Comparison of ENCODE assay signal across 10 cellular contexts in the genomic region with DNA sequence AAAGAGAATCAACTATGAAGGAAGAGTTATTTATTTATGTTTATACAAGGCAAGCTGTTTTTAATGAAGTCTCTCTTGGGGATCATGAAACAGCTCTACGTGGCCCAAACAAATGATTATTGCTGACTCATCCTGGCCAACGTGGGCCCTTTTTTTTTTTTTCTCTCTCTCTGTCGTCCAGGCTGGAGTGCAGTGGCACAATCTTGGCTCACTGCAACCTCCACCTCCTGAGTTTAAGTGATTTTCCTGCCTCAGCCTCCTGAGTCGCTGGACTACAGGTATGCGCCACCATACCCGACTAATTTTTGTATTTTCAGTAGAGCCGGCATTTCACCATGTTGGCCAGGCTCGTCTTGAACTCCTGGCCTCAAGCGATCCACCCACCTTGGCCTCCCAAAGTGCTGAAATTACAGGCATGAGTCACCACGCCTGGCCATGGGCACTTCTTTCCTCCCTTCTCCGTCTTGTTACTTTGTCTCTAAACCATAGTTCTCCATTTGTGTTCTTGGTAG.
A peak's percentile ranks its signal among the peaks of the same experiment; 100 is the strongest.
DNase-seq lines count a peak whose midpoint lies in the region; ATAC-seq lines count a peak whose summit lies in the region.
"Had no signal": no experiment of that assay in that cellular context is flagged by ENCODE, and none has a peak within 500 bp of the region (broad histone marks: within the 10 kb centered on the region; RNA-seq: fewer than 3 reads in every experiment).

No MANE protein-coding gene starts in this region.

- peak overlapping the region; percentile 18 for H2BK120ac ChIP-seq in trophoblast cell (ENCODE audit: insufficient read depth, low read length, poor library complexity)

- no peaks in the 10 kb centered on the region for H3K27me3 ChIP-seq in MG63
- H3K27me3 ChIP-seq in trophoblast cell (ENCODE audit: insufficient read depth, low read length): no peaks in the 10 kb centered on the region
- H3K27me3 ChIP-seq in CD8-positive, alpha-beta memory T cell (ENCODE audit: insufficient read depth, low read length, poor library complexity, severe bottlenecking): no peaks in the 10 kb centered on the region

- H3K23ac ChIP-seq in trophoblast cell (ENCODE audit: low read length): no peak overlapping the region

- no peak for ATAC-seq in activated T-helper 17 cell treated with anti-CD3 and anti-CD28 coated beads, Interleukin-2, amount 50 U/mL, for 72 hours (replicated peaks)

- no peaks in the 10 kb centered on the region for H3K36me3 ChIP-seq in MG63
- H3K36me3 ChIP-seq in trophoblast cell (ENCODE audit: control insufficient read depth in 1 of 2, insufficient read depth in 2 of 2, low read length in 2 of 2): no peaks in the 10 kb centered on the region
- H3K36me3 ChIP-seq in CD8-positive, alpha-beta memory T cell (ENCODE audit: insufficient read depth, low read length): no peaks in the 10 kb centered on the region

- no peak overlapping the region for H3K14ac ChIP-seq in trophoblast cell (ENCODE audit: low read length)

- no peak overlapping the region for H3K27ac ChIP-seq in trophoblast cell (ENCODE audit: low read depth, low read length)
- H3K27ac ChIP-seq in CD8-positive, alpha-beta memory T cell (ENCODE audit: low read depth, low read length): no peak overlapping the region

- H3K27me3 Mint-ChIP-seq in activated T-helper 17 cell treated with anti-CD3 and anti-CD28 coated beads, Interleukin-2, amount 50 U/mL, for 72 hours: no peaks in the 10 kb centered on the region
- H3K27me3 Mint-ChIP-seq in CD8-positive, alpha-beta memory T cell: no peaks in the 10 kb centered on the region

- CTCF ChIA-PET in CD8-positive, alpha-beta memory T cell (lab: Charles Lee): interaction anchor here (0.7 kb wide), 1 partner anchor 10 kb away, joined by 3 read pairs; no protein-coding TSS in a partner anchor

- POLR2A ChIA-PET in CD8-positive, alpha-beta memory T cell (lab: Charles Lee): no interaction called here

- H2AK5ac ChIP-seq in trophoblast cell (ENCODE audit: low read length): no peak overlapping the region

- no peak overlapping the region for H2AFZ ChIP-seq in trophoblast cell (ENCODE audit: insufficient read depth, low read length, poor library complexity)

- H4K91ac ChIP-seq in trophoblast cell (ENCODE audit: low read depth, low read length): no peak overlapping the region

- peaks cover 1% of the 10 kb centered on the region for H3K79me1 ChIP-seq in trophoblast cell (ENCODE audit: low read length)

- H3K36me3 Mint-ChIP-seq in activated T-helper 17 cell treated with anti-CD3 and anti-CD28 coated beads, Interleukin-2, amount 50 U/mL, for 72 hours (ENCODE audit: low read depth): no peaks in the 10 kb centered on the region
- no peaks in the 10 kb centered on the region for H3K36me3 Mint-ChIP-seq in CD8-positive, alpha-beta memory T cell

- peaks cover 6 to 12% of the 10 kb centered on the region in 2 experiments for H3K4me1 ChIP-seq in trophoblast cell (ENCODE audit: control insufficient read depth in 1 of 2, insufficient read depth in 2 of 2, low read length in 2 of 2)
- no peaks in the 10 kb centered on the region for H3K4me1 ChIP-seq in CD8-positive, alpha-beta memory T cell (ENCODE audit: insufficient read depth, low read length)

- no peak overlapping the region for H4K12ac ChIP-seq in trophoblast cell (ENCODE audit: low read depth, low read length)

- H3K4me2 ChIP-seq in trophoblast cell (ENCODE audit: low read length): no peak overlapping the region

- WGBS in trophoblast cell (ENCODE audit: extremely low coverage, insufficient coverage, insufficient read length): no CpG with 5 or more reads among the region's 11 CpGs

- H3K9me3 Mint-ChIP-seq in activated T-helper 17 cell treated with anti-CD3 and anti-CD28 coated beads, Interleukin-2, amount 50 U/mL, for 72 hours: peaks cover 8% of the 10 kb centered on the region
- H3K9me3 Mint-ChIP-seq in CD8-positive, alpha-beta memory T cell: peaks cover 0 to 17% (median 5%) of the 10 kb centered on the region in 5 donors

- no peak overlapping the region for H3K4me3 Mint-ChIP-seq in activated T-helper 17 cell treated with anti-CD3 and anti-CD28 coated beads, Interleukin-2, amount 50 U/mL, for 72 hours
- no peak overlapping the region for H3K4me3 Mint-ChIP-seq in CD8-positive, alpha-beta memory T cell
- H3K4me3 Mint-ChIP-seq: activated naive CD4-positive, alpha-beta T cell treated with anti-CD3 and anti-CD28 coated beads for 36 hours had no signal

- DNase-seq in EL (peak; percentile 68), MG63 (peak; percentile 75), astrocyte of the hippocampus (ENCODE audit: low read depth, low spot score) (peak; percentile 22), trophoblast cell (peak; percentile 53 to 57), A172 (ENCODE audit: low spot score) (no peak)
- no peak for DNase-seq in CD8-positive, alpha-beta memory T cell
- DNase-seq: activated naive CD4-positive, alpha-beta T cell treated with anti-CD3 and anti-CD28 coated beads for 36 hours; NCI-H774; stimulated activated CD4-positive, alpha-beta T cell treated with anti-CD3 and anti-CD28 coated beads, Interleukin-1b, Interleukin-23, amount 100 ng/mL, for 48 hours had no signal

- H3K18ac ChIP-seq in trophoblast cell (ENCODE audit: low read length): no peak overlapping the region

- H2BK5ac ChIP-seq in trophoblast cell (ENCODE audit: low read depth, low read length, poor library complexity): no peak overlapping the region

- peak overlapping the region; percentile 47 for H2BK12ac ChIP-seq in trophoblast cell (ENCODE audit: low read length)

- no peak overlapping the region for H3K27ac Mint-ChIP-seq in activated T-helper 17 cell treated with anti-CD3 and anti-CD28 coated beads, Interleukin-2, amount 50 U/mL, for 72 hours
- H3K27ac Mint-ChIP-seq in CD8-positive, alpha-beta memory T cell: no peak overlapping the region
- H3K27ac Mint-ChIP-seq: activated naive CD4-positive, alpha-beta T cell treated with anti-CD3 and anti-CD28 coated beads for 36 hours had no signal

- no peak overlapping the region for H4K8ac ChIP-seq in trophoblast cell (ENCODE audit: low read depth, low read length)

- H3K9ac ChIP-seq in trophoblast cell (ENCODE audit: low read length): no peak overlapping the region

- no peak overlapping the region for H3K4me3 ChIP-seq in MG63
- no peak overlapping the region for H3K4me3 ChIP-seq in trophoblast cell (ENCODE audit: low read depth, low read length)
- no peak overlapping the region for H3K4me3 ChIP-seq in CD8-positive, alpha-beta memory T cell (ENCODE audit: low read length)

- H3K9me3 ChIP-seq in MG63: no peaks in the 10 kb centered on the region
- no peaks in the 10 kb centered on the region for H3K9me3 ChIP-seq in trophoblast cell (ENCODE audit: insufficient read depth, low read depth, low read length)
- H3K9me3 ChIP-seq in CD8-positive, alpha-beta memory T cell (ENCODE audit: low read length): no peaks in the 10 kb centered on the region

- no peak overlapping the region for H3K4ac ChIP-seq in trophoblast cell (ENCODE audit: low read depth, low read length)

- no peaks in the 10 kb centered on the region for H3K79me2 ChIP-seq in trophoblast cell (ENCODE audit: control insufficient read depth, insufficient read depth, low read length, poor library complexity)

- no peaks in the 10 kb centered on the region for H3K4me1 Mint-ChIP-seq in activated T-helper 17 cell treated with anti-CD3 and anti-CD28 coated beads, Interleukin-2, amount 50 U/mL, for 72 hours
- H3K4me1 Mint-ChIP-seq in CD8-positive, alpha-beta memory T cell: no peaks in the 10 kb centered on the region

Comparison
In these comparisons a context has a peak if more than half of its experiments do, and no peak if none do; other contexts are left out.
1. DNase-seq: peak in EL (single experiment), MG63 (single experiment), astrocyte of the hippocampus (single experiment) and trophoblast cell (2 of 2); none in A172 (single experiment) and CD8-positive, alpha-beta memory T cell (0 of 5).